ENCODE assay signal across 23 cellular contexts in the genomic region with DNA sequence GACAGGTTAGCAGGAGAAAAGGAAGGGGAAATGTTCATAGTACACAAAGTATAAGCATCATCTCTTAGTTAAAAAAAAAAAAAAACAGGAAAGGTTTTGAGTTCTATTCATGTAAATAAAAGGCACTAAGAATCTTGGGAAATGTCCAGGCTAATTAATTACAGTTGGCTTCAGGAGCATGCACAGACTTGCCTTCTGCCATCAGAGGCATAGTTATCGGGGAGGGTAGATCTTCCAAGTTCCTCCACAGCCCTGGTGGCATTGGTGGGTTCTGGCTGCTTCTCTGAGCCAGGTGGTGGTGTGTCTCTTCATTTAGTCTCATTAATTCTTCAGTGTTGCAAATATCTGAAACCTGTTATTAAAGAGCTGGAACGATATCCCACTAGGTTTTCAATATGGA.
A peak's percentile ranks its signal among the peaks of the same experiment; 100 is the strongest.
DNase-seq lines count a peak whose midpoint lies in the region; TF ChIP-seq lines count a peak whose summit lies in the region.
"Had no signal": no experiment of that assay in that cellular context is flagged by ENCODE, and none has a peak within 500 bp of the region (broad histone marks: within the 10 kb centered on the region; RNA-seq: fewer than 3 reads in every experiment).

No MANE protein-coding gene starts in this region.

- DNase-seq in DMS 273 (lab: John Stamatoyannopoulos, UW; ENCODE audit: unreplicated experiment) (peak; percentile 71), NCI-H1105 treated with DMSO at 0.1 percent for 48 hours (lab: John Stamatoyannopoulos, UW) (peak; percentile 65), cerebellar cortex (ENCODE audit: low spot score) (peak; percentile 87), prostate gland (ENCODE audit: low spot score) (no peak), glomerular visceral epithelial cell (ENCODE audit: extremely low spot score) (no peak), germinal center (ENCODE audit: low spot score) (no peak), superior temporal gyrus (ENCODE audit: extremely low spot score) (no peak)
- DNase-seq: activated CD4-positive, alpha-beta T cell treated with anti-CD3 and anti-CD28 coated beads for 4 hours; activated CD8-positive, alpha-beta memory T cell treated with anti-CD3 and anti-CD28 coated beads for 24 hours; activated gamma-delta T cell; DMS79; GF-D8; left colon; mesendoderm; NCI-H1092 treated with DMSO at 0.1 percent for 48 hours; NCI-H2107; NCI-H510A treated with DMSO at 0.1 percent for 48 hours; NK-92 treated with Interleukin-12 subunit alpha and Interleukin-12 subunit beta, amount 100 ng/mL, for 24 hours; PC-9; stimulated activated naive CD4-positive, alpha-beta T cell treated with Interleukin-2 at 50 U/mL for 16 hours; thyroid gland had no signal

- peak overlapping the region; percentile 54 to 57 for H3K27ac ChIP-seq in prostate gland
- H3K27ac ChIP-seq: neutrophil, PC-9, thyroid gland had no signal

- intact Hi-C loops in prostate gland (cut with DNase I), result no loop called here

- H3K36me3 ChIP-seq in prostate gland, result no peaks in the 10 kb centered on the region
- H3K36me3 ChIP-seq: HAP-1, neutrophil, thyroid gland had no signal

- TF ChIP-seq CTCF in prostate gland (IDR thresholded peaks at IDR 0.05), result no peak

- H3K4me3 ChIP-seq in prostate gland, result no peak overlapping the region
- H3K4me3 ChIP-seq: HAP-1, PC-9, thyroid gland had no signal

- H3K27me3 ChIP-seq in prostate gland (replicated peaks; ENCODE audit: insufficient read depth), result no peaks in the 10 kb centered on the region
- H3K27me3 ChIP-seq: neutrophil, thyroid gland had no signal

- H3K9me3 ChIP-seq in prostate gland, result no peaks in the 10 kb centered on the region
- H3K9me3 ChIP-seq: HAP-1, neutrophil, thyroid gland had no signal

- no peak for TF ChIP-seq POLR2A in prostate gland (IDR thresholded peaks at IDR 0.05)

- H3K4me1 ChIP-seq in prostate gland (replicated peaks), result no peaks in the 10 kb centered on the region
- H3K4me1 ChIP-seq: HAP-1, thyroid gland had no signal

- 27% methylated on average over 2 of the region's 2 CpGs for WGBS in prostate gland

Comparison
In these comparisons a context has a peak if more than half of its experiments do, and no peak if none do; other contexts are left out.
1. DNase-seq: peak in DMS 273 (single experiment), NCI-H1105 treated with DMSO at 0.1 percent for 48 hours (single experiment) and cerebellar cortex (single experiment); none in prostate gland (single experiment), glomerular visceral epithelial cell (single experiment), germinal center (single experiment) and superior temporal gyrus (single experiment).